20 cellular contexts compared by ENCODE assay signal in the genomic region with DNA sequence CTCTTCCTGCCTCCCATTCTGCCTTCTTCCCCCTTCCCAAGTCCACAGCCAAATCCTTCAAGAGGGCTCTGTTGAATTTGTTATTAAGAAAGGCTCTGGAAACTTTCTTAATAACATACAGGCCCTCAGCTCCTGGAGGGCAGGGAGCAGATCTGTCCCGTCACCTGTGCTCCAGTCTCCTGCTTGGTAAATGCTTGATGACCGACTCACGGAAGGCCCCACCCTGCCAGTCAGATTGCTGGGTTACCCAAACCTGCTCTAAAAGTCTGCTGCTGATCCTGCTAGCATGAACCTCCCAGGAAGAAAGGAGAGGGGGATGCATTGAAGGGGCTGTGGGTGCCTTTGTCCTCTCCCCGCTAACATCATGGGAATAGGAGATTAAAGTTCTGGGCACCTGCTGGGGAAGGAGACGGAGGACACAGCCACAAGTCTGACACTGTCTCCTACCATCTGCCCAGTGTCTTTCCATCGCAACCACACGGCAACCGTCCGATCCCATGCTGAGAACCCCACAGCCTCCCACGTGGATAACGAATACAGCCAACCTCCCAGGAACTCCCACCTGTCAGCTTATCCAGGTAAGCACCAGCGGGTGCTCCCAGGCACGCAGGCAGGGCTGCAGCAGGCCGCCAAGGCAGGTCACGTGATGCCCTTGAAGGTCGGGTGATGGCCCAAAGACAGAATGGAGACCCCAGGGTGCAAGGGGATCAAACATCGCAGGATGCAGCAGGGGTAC. TPM values are rescaled to one million over a fixed set of nuclear protein-coding genes. Genes with fewer than 3 reads are reported as not detected.
A peak's percentile ranks its signal among the peaks of the same experiment; 100 is the strongest.
DNase-seq lines count a peak whose midpoint lies in the region; ATAC-seq, FAIRE-seq and TF ChIP-seq lines count a peak whose summit lies in the region.
"Had no signal": no experiment of that assay in that cellular context is flagged by ENCODE, and none has a peak within 500 bp of the region (broad histone marks: within the 10 kb centered on the region; RNA-seq: fewer than 3 reads in every experiment).

No MANE protein-coding gene starts in this region.

- DNase-seq in activated CD4-positive, alpha-beta memory T cell treated with anti-CD3 and anti-CD28 coated beads for 36 hours = no peak
- no peak for DNase-seq in activated CD4-positive, alpha-beta memory T cell treated with anti-CD3 and anti-CD28 coated beads, Interleukin-2, amount 10 ng/mL, durations not matched to agents 7 days and 5 days
- peak in 1 of 5 donors; percentile 43 for DNase-seq in CD8-positive, alpha-beta memory T cell
- no peak for DNase-seq in activated naive CD4-positive, alpha-beta T cell treated with anti-CD3 and anti-CD28 coated beads, Interleukin-2, amount 50 U/mL, for 72 hours (ENCODE audit: low spot score in 2 of 2)
- DNase-seq in kidney = peak; percentile 59
- DNase-seq in 8988T = no peak
- DNase-seq in NCI-H2081 (lab: John Stamatoyannopoulos, UW) = no peak
- no peak for DNase-seq in left ventricle myocardium inferior
- DNase-seq: activated effector memory CD4-positive, alpha-beta T cell treated with Interleukin-2 at 50 U/mL for 16 hours; C1 segment of cervical spinal cord; central memory CD4-positive, alpha-beta T cell; effector CD4-positive, alpha-beta T cell; mesenchymal stem cell; NCI-H187 treated with DMSO at 0.1 percent for 48 hours; NCI-H2227 treated with DMSO at 0.1 percent for 48 hours; NCI-H748 treated with DMSO at 0.1 percent for 48 hours; SHP77 had no signal

- no peak overlapping the region for H3K27ac ChIP-seq in CD8-positive, alpha-beta memory T cell (ENCODE audit: low read depth, low read length)
- no peak overlapping the region for H3K27ac ChIP-seq in kidney (ENCODE audit: low read depth in 2 of 2, low read length in 2 of 2)
- no peak overlapping the region for H3K27ac ChIP-seq in left ventricle myocardium inferior (replicated peaks)

- no peak overlapping the region for H3K4me3 Mint-ChIP-seq in activated CD4-positive, alpha-beta memory T cell treated with anti-CD3 and anti-CD28 coated beads for 36 hours
- no peak overlapping the region for H3K4me3 Mint-ChIP-seq in activated CD4-positive, alpha-beta memory T cell treated with anti-CD3 and anti-CD28 coated beads, Interleukin-2, amount 10 ng/mL, durations not matched to agents 7 days and 5 days
- no peak overlapping the region for H3K4me3 Mint-ChIP-seq in CD8-positive, alpha-beta memory T cell

- no peak for ATAC-seq in activated naive CD4-positive, alpha-beta T cell treated with anti-CD3 and anti-CD28 coated beads, Interleukin-2, amount 50 U/mL, for 72 hours
- ATAC-seq: esophagus mucosa, sciatic nerve had no signal

- no peaks in the 10 kb centered on the region for H3K9me3 Mint-ChIP-seq in activated CD4-positive, alpha-beta memory T cell treated with anti-CD3 and anti-CD28 coated beads for 36 hours
- no peaks in the 10 kb centered on the region for H3K9me3 Mint-ChIP-seq in activated CD4-positive, alpha-beta memory T cell treated with anti-CD3 and anti-CD28 coated beads, Interleukin-2, amount 10 ng/mL, durations not matched to agents 7 days and 5 days
- H3K9me3 Mint-ChIP-seq in CD8-positive, alpha-beta memory T cell = no peaks in the 10 kb centered on the region
- no peaks in the 10 kb centered on the region for H3K9me3 Mint-ChIP-seq in activated naive CD4-positive, alpha-beta T cell treated with anti-CD3 and anti-CD28 coated beads, Interleukin-2, amount 50 U/mL, for 72 hours

- intact Hi-C loops in activated CD4-positive, alpha-beta memory T cell treated with anti-CD3 and anti-CD28 coated beads for 36 hours (cut with micrococcal nuclease) = no loop called here
- intact Hi-C loops in kidney (cut with DNase I) = no loop called here
- intact Hi-C loops in left ventricle myocardium inferior (cut with micrococcal nuclease) = no loop called here

- no peak overlapping the region for H3K9ac ChIP-seq in kidney (ENCODE audit: low read length in 2 of 2)

- no peaks in the 10 kb centered on the region for H3K27me3 ChIP-seq in CD8-positive, alpha-beta memory T cell (ENCODE audit: insufficient read depth, low read length, poor library complexity, severe bottlenecking)
- no peaks in the 10 kb centered on the region for H3K27me3 ChIP-seq in left ventricle myocardium inferior (ENCODE audit: low read depth)

- TF ChIP-seq CTCF in kidney (IDR thresholded peaks at IDR 0.05; ENCODE audit: borderline replicate concordance, extremely low read depth, insufficient read depth) (no peak), left ventricle myocardium inferior (IDR thresholded peaks at IDR 0.05; ENCODE audit: borderline replicate concordance) (no peak)

- CTCF ChIA-PET in activated CD4-positive, alpha-beta memory T cell treated with anti-CD3 and anti-CD28 coated beads for 36 hours (lab: Charles Lee) = no interaction called here
- CTCF ChIA-PET in activated CD4-positive, alpha-beta memory T cell treated with anti-CD3 and anti-CD28 coated beads, Interleukin-2, amount 10 ng/mL, durations not matched to agents 7 days and 5 days (lab: Charles Lee) = no interaction called here
- CTCF ChIA-PET in CD8-positive, alpha-beta memory T cell (lab: Charles Lee) = interaction anchor here (1.0 kb wide), 1 partner anchor 13 kb away, joined by 3 read pairs; no protein-coding TSS in a partner anchor

- peaks cover 45% of the 10 kb centered on the region for H3K4me1 Mint-ChIP-seq in activated CD4-positive, alpha-beta memory T cell treated with anti-CD3 and anti-CD28 coated beads for 36 hours (ENCODE audit: low read depth)
- H3K4me1 Mint-ChIP-seq in activated CD4-positive, alpha-beta memory T cell treated with anti-CD3 and anti-CD28 coated beads, Interleukin-2, amount 10 ng/mL, durations not matched to agents 7 days and 5 days = peaks cover 42% of the 10 kb centered on the region
- peaks cover 23 to 60% (median 31%) of the 10 kb centered on the region in 3 donors for H3K4me1 Mint-ChIP-seq in CD8-positive, alpha-beta memory T cell

- no peak for FAIRE-seq in kidney (lab: Jason Lieb, UNC)
- FAIRE-seq: G401.6 had no signal

- H3K9me3 ChIP-seq in CD8-positive, alpha-beta memory T cell (ENCODE audit: low read length) = no peaks in the 10 kb centered on the region
- H3K9me3 ChIP-seq in kidney (ENCODE audit: control insufficient read depth in 1 of 2, low read length in 2 of 2) (no peaks in the 10 kb centered on the region), left ventricle myocardium inferior (replicated peaks) (no peaks in the 10 kb centered on the region)

- peaks cover 30% of the 10 kb centered on the region for H3K4me1 ChIP-seq in CD8-positive, alpha-beta memory T cell (ENCODE audit: insufficient read depth, low read length)
- H3K4me1 ChIP-seq in kidney (ENCODE audit: control insufficient read depth in 1 of 2, insufficient read depth in 1 of 2, low read depth in 1 of 2, low read length in 2 of 2) (peaks cover 0 to 6% of the 10 kb centered on the region in 2 donors), left ventricle myocardium inferior (peaks cover 31% of the 10 kb centered on the region)

- H3K4me3 ChIP-seq in CD8-positive, alpha-beta memory T cell (ENCODE audit: low read length) = no peak overlapping the region
- H3K4me3 ChIP-seq in kidney (ENCODE audit: low read length in 2 of 2) (no peak overlapping the region), left ventricle myocardium inferior (no peak overlapping the region)

- peaks cover 75% of the 10 kb centered on the region for H3K36me3 Mint-ChIP-seq in activated CD4-positive, alpha-beta memory T cell treated with anti-CD3 and anti-CD28 coated beads for 36 hours
- H3K36me3 Mint-ChIP-seq in activated CD4-positive, alpha-beta memory T cell treated with anti-CD3 and anti-CD28 coated beads, Interleukin-2, amount 10 ng/mL, durations not matched to agents 7 days and 5 days (ENCODE audit: low read depth) = peaks cover 79% of the 10 kb centered on the region
- H3K36me3 Mint-ChIP-seq in CD8-positive, alpha-beta memory T cell = peaks cover 5 to 82% (median 24%) of the 10 kb centered on the region in 3 donors
- H3K36me3 Mint-ChIP-seq in activated naive CD4-positive, alpha-beta T cell treated with anti-CD3 and anti-CD28 coated beads, Interleukin-2, amount 50 U/mL, for 72 hours = peaks cover 48 to 63% of the 10 kb centered on the region in 2 donors

- POLR2A ChIA-PET in activated CD4-positive, alpha-beta memory T cell treated with anti-CD3 and anti-CD28 coated beads for 36 hours (lab: Charles Lee) = no interaction called here
- POLR2A ChIA-PET in activated CD4-positive, alpha-beta memory T cell treated with anti-CD3 and anti-CD28 coated beads, Interleukin-2, amount 10 ng/mL, durations not matched to agents 7 days and 5 days (lab: Charles Lee) = interaction anchor here (1.0 to 3.2 kb wide), 2 partner anchors 11 to 13 kb away, joined by 3 to 12 read pairs; no protein-coding TSS in a partner anchor
- POLR2A ChIA-PET in CD8-positive, alpha-beta memory T cell (lab: Charles Lee) = no interaction called here

- H3K27me3 Mint-ChIP-seq in activated CD4-positive, alpha-beta memory T cell treated with anti-CD3 and anti-CD28 coated beads for 36 hours = no peaks in the 10 kb centered on the region
- H3K27me3 Mint-ChIP-seq in activated CD4-positive, alpha-beta memory T cell treated with anti-CD3 and anti-CD28 coated beads, Interleukin-2, amount 10 ng/mL, durations not matched to agents 7 days and 5 days = no peaks in the 10 kb centered on the region
- no peaks in the 10 kb centered on the region for H3K27me3 Mint-ChIP-seq in CD8-positive, alpha-beta memory T cell

- H3K27ac Mint-ChIP-seq in activated CD4-positive, alpha-beta memory T cell treated with anti-CD3 and anti-CD28 coated beads for 36 hours = peak overlapping the region; percentile 60
- no peak overlapping the region for H3K27ac Mint-ChIP-seq in activated CD4-positive, alpha-beta memory T cell treated with anti-CD3 and anti-CD28 coated beads, Interleukin-2, amount 10 ng/mL, durations not matched to agents 7 days and 5 days
- peak overlapping the region in 5 of 8 donors; percentile 14 to 81 (median 53) for H3K27ac Mint-ChIP-seq in CD8-positive, alpha-beta memory T cell
- H3K27ac Mint-ChIP-seq in activated naive CD4-positive, alpha-beta T cell treated with anti-CD3 and anti-CD28 coated beads, Interleukin-2, amount 50 U/mL, for 72 hours = peak overlapping the region; percentile 72 to 80

- peaks cover 51% of the 10 kb centered on the region for H3K36me3 ChIP-seq in CD8-positive, alpha-beta memory T cell (ENCODE audit: insufficient read depth, low read length)
- H3K36me3 ChIP-seq in kidney (ENCODE audit: control insufficient read depth in 1 of 2, insufficient read depth in 2 of 2, low read length in 2 of 2) (no peaks in the 10 kb centered on the region), left ventricle myocardium inferior (no peaks in the 10 kb centered on the region)

RNA-seq across cellular contexts. Expression of a gene that starts 22.5 kb away (rescaled TPM):
- 100 to 1,000 TPM; 302 to 306 TPM for total RNA-seq in activated CD4-positive, alpha-beta memory T cell treated with anti-CD3 and anti-CD28 coated beads for 36 hours
- 100 to 1,000 TPM; 359 to 373 TPM for total RNA-seq in activated CD4-positive, alpha-beta memory T cell treated with anti-CD3 and anti-CD28 coated beads, Interleukin-2, amount 10 ng/mL, durations not matched to agents 7 days and 5 days
- total RNA-seq in CD8-positive, alpha-beta memory T cell = 100 to 1,000 TPM; 169 to 175 TPM
- 156 TPM for polyA plus RNA-seq in CD8-positive, alpha-beta memory T cell
- 100 to 1,000 TPM; 227 to 294 TPM for total RNA-seq in activated naive CD4-positive, alpha-beta T cell treated with anti-CD3 and anti-CD28 coated beads, Interleukin-2, amount 50 U/mL, for 72 hours
- total RNA-seq in kidney (2.9 TPM), left ventricle myocardium inferior (0.30 TPM)
- polyA plus RNA-seq in kidney (ENCODE audit: insufficient read depth, low read depth, low replicate concordance) = 0.26 TPM

RNA-seq across cellular contexts. Expression of a gene that starts 36.5 kb away (rescaled TPM):
- 1 to 10 TPM; 9.0 TPM for total RNA-seq in activated CD4-positive, alpha-beta memory T cell treated with anti-CD3 and anti-CD28 coated beads for 36 hours
- 1 to 10 TPM; 6.1 to 7.5 TPM for total RNA-seq in activated CD4-positive, alpha-beta memory T cell treated with anti-CD3 and anti-CD28 coated beads, Interleukin-2, amount 10 ng/mL, durations not matched to agents 7 days and 5 days
- total RNA-seq in CD8-positive, alpha-beta memory T cell = 10 to 100 TPM in 1 of 2 experiments, 1 to 10 TPM in 1; 8.4 to 10.3 TPM
- polyA plus RNA-seq in CD8-positive, alpha-beta memory T cell = 1.3 TPM
- total RNA-seq in activated naive CD4-positive, alpha-beta T cell treated with anti-CD3 and anti-CD28 coated beads, Interleukin-2, amount 50 U/mL, for 72 hours = 10 to 100 TPM; 10.2 to 10.9 TPM
- 31.8 TPM for total RNA-seq in kidney
- polyA plus RNA-seq in kidney (ENCODE audit: insufficient read depth, low read depth, low replicate concordance) = 13.9 TPM
- total RNA-seq in left ventricle myocardium inferior = 15.8 TPM

Comparison
In these comparisons a context has a peak if more than half of its experiments do, and no peak if none do; other contexts are left out.
1. RNA of a gene that starts 22.5 kb away (total RNA-seq): 359 to 373 TPM in activated CD4-positive, alpha-beta memory T cell treated with anti-CD3 and anti-CD28 coated beads, Interleukin-2, amount 10 ng/mL, durations not matched to agents 7 days and 5 days, 302 to 306 TPM in activated CD4-positive, alpha-beta memory T cell treated with anti-CD3 and anti-CD28 coated beads for 36 hours, 227 to 294 TPM in activated naive CD4-positive, alpha-beta T cell treated with anti-CD3 and anti-CD28 coated beads, Interleukin-2, amount 50 U/mL, for 72 hours and 169 to 175 TPM in CD8-positive, alpha-beta memory T cell; 2.9 TPM in kidney (single experiment) and 0.30 TPM in left ventricle myocardium inferior (single experiment); every median in the first group is over 10 times any median in the second.